1 cellular context compared by ENCODE assay signal in the genomic region with DNA sequence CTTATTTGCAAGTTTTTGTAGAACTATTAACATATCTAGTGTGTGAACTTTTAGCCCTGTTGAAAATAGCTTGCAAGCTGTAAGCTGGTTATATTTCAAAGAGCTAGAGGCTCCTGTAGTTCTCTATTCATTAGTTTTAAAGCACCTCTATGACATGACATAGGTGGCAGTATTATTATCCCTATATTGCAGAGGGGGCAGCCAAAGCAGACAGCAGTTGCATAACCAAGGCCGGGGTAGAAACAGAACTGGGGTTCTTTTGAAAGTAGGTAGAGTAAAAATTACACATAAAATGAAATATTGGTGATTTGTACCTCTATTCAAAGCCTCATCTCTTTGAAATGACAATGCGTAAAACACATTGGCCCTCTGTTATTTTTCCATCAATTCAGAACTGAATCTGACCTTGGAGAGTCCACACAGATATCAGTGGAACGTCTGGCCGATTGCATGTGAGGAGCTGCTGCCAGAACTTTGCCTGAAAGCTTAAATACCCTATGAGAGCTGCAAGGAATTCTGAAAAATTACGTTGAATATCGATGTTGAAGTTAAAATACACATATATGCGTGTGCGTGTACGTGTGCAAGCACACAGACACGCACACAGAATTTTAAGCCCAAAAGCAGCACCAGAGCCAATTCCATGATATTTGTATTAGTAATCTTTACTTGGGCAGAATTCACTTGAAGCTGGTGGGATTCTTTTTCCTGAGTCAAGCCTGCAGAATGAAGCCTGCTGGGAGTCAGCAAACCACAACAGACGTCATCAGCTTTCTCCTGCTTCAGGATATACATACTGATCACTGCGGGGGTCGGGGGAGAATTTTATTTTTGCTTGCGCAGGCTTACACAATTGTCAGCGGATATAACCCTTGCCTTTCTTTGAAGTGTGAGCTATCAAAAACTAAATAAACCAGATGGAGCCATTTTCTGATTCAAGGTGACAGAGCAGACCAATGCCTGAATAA.
TF ChIP-seq lines count a peak whose summit lies in the region.

No MANE protein-coding gene starts in this region.

TF ChIP-seq in SK-N-SH treated with all-trans-retinoic acid at 6 μM for 48 hours, 23 proteins besides CTCF, POLR2A, EP300 and RAD21 (continued from another document):
- TF ChIP-seq, protein P1, sequence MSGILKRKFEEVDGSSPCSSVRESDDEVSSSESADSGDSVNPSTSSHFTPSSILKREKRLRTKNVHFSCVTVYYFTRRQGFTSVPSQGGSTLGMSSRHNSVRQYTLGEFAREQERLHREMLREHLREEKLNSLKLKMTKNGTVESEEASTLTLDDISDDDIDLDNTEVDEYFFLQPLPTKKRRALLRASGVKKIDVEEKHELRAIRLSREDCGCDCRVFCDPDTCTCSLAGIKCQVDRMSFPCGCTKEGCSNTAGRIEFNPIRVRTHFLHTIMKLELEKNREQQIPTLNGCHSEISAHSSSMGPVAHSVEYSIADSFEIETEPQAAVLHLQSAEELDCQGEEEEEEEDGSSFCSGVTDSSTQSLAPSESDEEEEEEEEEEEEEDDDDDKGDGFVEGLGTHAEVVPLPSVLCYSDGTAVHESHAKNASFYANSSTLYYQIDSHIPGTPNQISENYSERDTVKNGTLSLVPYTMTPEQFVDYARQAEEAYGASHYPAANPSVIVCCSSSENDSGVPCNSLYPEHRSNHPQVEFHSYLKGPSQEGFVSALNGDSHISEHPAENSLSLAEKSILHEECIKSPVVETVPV (CRISPR knock-in tag; IDR thresholded peaks at IDR 0.05) = no peak
- no peak for TF ChIP-seq CSDC2 (CRISPR knock-in tag; IDR thresholded peaks at IDR 0.05)
- no peak for TF ChIP-seq ZNF70 (CRISPR knock-in tag; IDR thresholded peaks at IDR 0.05)
- no peak for TF ChIP-seq ZFP30 (CRISPR knock-in tag; IDR thresholded peaks at IDR 0.05)
- TF ChIP-seq RARB (CRISPR knock-in tag; IDR thresholded peaks at IDR 0.05) = 0 out of 2 replicates have a peak, but pooled peaks have one; percentile 30
